Comparison of ENCODE assay signal across 25 cellular contexts in the genomic region with DNA sequence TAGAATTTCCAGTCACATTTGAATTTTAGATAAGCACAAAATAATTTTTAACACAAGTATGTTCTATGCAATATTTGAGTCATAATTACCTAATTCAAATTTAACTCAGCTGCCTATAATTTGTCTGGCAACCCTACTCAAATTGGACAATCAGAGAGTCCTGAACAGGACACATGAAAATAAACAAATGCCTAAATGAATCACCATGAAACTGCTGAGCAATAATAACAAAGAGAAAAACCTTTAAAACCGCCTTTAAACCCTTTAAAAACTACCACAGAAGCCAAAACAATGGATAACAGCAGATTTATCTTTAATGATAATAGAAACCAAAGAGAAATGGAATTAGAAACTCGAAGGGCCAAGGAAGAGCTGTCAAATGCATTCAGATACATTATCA.
DNase-seq lines count a peak whose midpoint lies in the region; ATAC-seq and TF ChIP-seq lines count a peak whose summit lies in the region.
"Had no signal": no experiment of that assay in that cellular context is flagged by ENCODE, and none has a peak within 500 bp of the region (broad histone marks: within the 10 kb centered on the region; RNA-seq: fewer than 3 reads in every experiment).

No MANE protein-coding gene starts in this region.

- no peak for ATAC-seq in GM19324 (IDR thresholded peaks at IDR 0.05; ENCODE audit: low FRiP score, unreplicated experiment)
- ATAC-seq: foreskin keratinocyte, left colon had no signal

- no peaks in the 10 kb centered on the region for H3K36me3 ChIP-seq in HEK293 (ENCODE audit: control insufficient read depth in 2 of 2, insufficient read depth in 1 of 2, low read length in 2 of 2)
- H3K36me3 ChIP-seq: neutrophil, prostate gland had no signal

- H3K9me3 ChIP-seq in HEK293 (ENCODE audit: control insufficient read depth, insufficient read depth, low read depth, low read length) = no peaks in the 10 kb centered on the region
- H3K9me3 ChIP-seq: neutrophil, prostate gland, testis had no signal

- H3K4me1 ChIP-seq in HEK293 (ENCODE audit: control insufficient read depth, insufficient read depth, low read length) = peaks cover 4% of the 10 kb centered on the region; the same call in 1 of the 2 replicates
- H3K4me1 ChIP-seq: prostate gland, testis had no signal

- POLR2A ChIA-PET in HEK293 (lab: Yijun Ruan, JAX) = no interaction called here

- no peak for TF ChIP-seq CTCF in HEK293 (tag by site-specific recombination; IDR thresholded peaks at IDR 0.05)
- no peak for TF ChIP-seq CTCF in astrocyte of the spinal cord (IDR thresholded peaks at IDR 0.05; ENCODE audit: low read depth, low read length)
- no peak for TF ChIP-seq CTCF in foreskin fibroblast (IDR thresholded peaks at IDR 0.05; ENCODE audit: low read depth, low read length)

- CTCF ChIA-PET in HEK293 (lab: Yijun Ruan, JAX) = no interaction called here

- in situ Hi-C loops in astrocyte of the spinal cord (cut with HindIII; ENCODE audit: low sequenced_read_pairs) = no loop called here

- DNase-seq in EH (ENCODE audit: low read depth) (peak; percentile 68), astrocyte of the spinal cord (ENCODE audit: low read depth, low spot score) (peak; percentile 41), foreskin fibroblast (peak; percentile 48 to 66), cortex of kidney (lab: John Stamatoyannopoulos, UW) (no peak)
- DNase-seq in activated CD4-positive, alpha-beta T cell treated with anti-CD3 and anti-CD28 coated beads, Interleukin-2, amount 50 U/mL, for 48 hours = no peak
- DNase-seq: activated CD4-positive, alpha-beta memory T cell treated with anti-CD3 and anti-CD28 coated beads, Interleukin-2, amount 10 ng/mL, durations not matched to agents 7 days and 5 days; activated CD4-positive, CD25-positive, alpha-beta regulatory T cell; activated gamma-delta T cell treated with Interleukin-2 at 50 U/mL for 16 hours; activated T-cell treated with anti-CD3 and anti-CD28 coated beads for 4 hours; AML-193; caudate nucleus; DMS153; foreskin keratinocyte; left colon; NCI-H1092; NCI-H1694 treated with DMSO at 0.1 percent for 48 hours; NCI-H2171; NCI-H510A; stimulated activated naive CD4-positive, alpha-beta T cell treated with Interleukin-2 at 50 U/mL for 16 hours; T-helper 1 cell; testis had no signal

- no peak overlapping the region for H3K27ac ChIP-seq in HEK293 (ENCODE audit: extremely low read depth, low read depth, low read length)
- H3K27ac ChIP-seq: foreskin keratinocyte, neutrophil, prostate gland, testis had no signal

- H3K4me3 ChIP-seq in HEK293 (ENCODE audit: low read depth, low read length) = no peak overlapping the region
- no peak overlapping the region for H3K4me3 ChIP-seq in astrocyte of the spinal cord (ENCODE audit: low read depth, low read length)
- no peak overlapping the region for H3K4me3 ChIP-seq in foreskin fibroblast (ENCODE audit: low read depth in 1 of 2, low read length in 2 of 2)
- H3K4me3 ChIP-seq: prostate gland, testis had no signal

TF ChIP-seq in HEK293, 187 proteins besides CTCF, POLR2A, EP300 and RAD21:
- TF ChIP-seq TRIM28 (IDR thresholded peaks at IDR 0.05; ENCODE audit: borderline replicate concordance, low read length) (0 out of 2 replicates have a peak, but pooled peaks have one; percentile 44), SETDB1 (IDR thresholded peaks at IDR 0.05; ENCODE audit: insufficient read length, low read length) (peak; percentile 62), ZNF341 (tag by site-specific recombination; IDR thresholded peaks at IDR 0.05; ENCODE audit: low read depth) (no peak)
TF ChIP-seq in HEK293: peak in this region for 2.

Comparison
In these comparisons a context has a peak if more than half of its experiments do, and no peak if none do; other contexts are left out.
1. DNase-seq: peak in EH (single experiment), astrocyte of the spinal cord (single experiment) and foreskin fibroblast (2 of 2); none in activated CD4-positive, alpha-beta T cell treated with anti-CD3 and anti-CD28 coated beads, Interleukin-2, amount 50 U/mL, for 48 hours (0 of 2) and cortex of kidney (single experiment).